20 cellular contexts compared by ENCODE assay signal in the genomic region with DNA sequence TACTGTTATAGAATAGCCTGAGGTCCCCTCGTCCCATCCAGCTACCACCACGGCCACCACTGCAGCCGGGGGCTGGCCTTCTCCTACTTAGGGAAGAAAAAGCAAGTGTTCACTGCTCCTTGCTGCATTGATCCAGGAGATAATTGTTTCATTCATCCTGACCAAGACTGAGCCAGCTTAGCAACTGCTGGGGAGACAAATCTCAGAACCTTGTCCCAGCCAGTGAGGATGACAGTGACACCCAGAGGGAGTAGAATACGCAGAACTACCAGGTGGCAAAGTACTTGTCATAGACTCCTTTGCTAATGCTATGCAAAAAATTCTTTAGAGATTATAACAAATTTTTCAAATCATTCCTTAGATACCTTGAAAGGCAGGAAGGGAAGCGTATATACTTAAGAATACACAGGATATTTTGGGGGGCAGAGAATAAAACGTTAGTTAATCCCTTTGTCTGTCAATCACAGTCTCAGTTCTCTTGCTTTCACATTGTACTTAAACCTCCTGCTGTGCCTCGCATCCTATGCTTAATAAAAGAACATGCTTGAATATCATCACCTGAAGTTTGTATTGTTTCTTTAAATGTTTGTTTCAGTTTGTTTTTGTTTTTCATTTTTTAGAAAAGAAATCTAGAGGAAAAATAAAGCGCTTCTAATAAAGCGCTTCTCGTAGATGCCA.
"Had no signal": no experiment of that assay in that cellular context is flagged by ENCODE, and none has a peak within 500 bp of the region (broad histone marks: within the 10 kb centered on the region; RNA-seq: fewer than 3 reads in every experiment).

No MANE protein-coding gene starts in this region.

- H3K4me3 ChIP-seq: esophagus squamous epithelium, right atrium auricular region, tibial artery had no signal

- H3K27me3 Mint-ChIP-seq: activated CD4-positive, alpha-beta T cell treated with anti-CD3 and anti-CD28 coated beads, Interleukin-2, amount 10 ng/mL, durations not matched to agents 7 days and 5 days; dendritic cell treated with granulocyte-macrophage colony-stimulating factor and Interleukin-4, amounts not matched to agents 40 ng/mL and 50 ng/mL, for 4 days; natural killer cell treated with Interleukin-12 subunit alpha and Interleukin-12 subunit beta and Interleukin-15 and Interleukin-18, amount 100 ng/mL, for 72 hours; T-cell had no signal

- H3K4me3 Mint-ChIP-seq: activated CD4-positive, alpha-beta T cell treated with anti-CD3 and anti-CD28 coated beads, Interleukin-2, amount 10 ng/mL, durations not matched to agents 7 days and 5 days; activated CD8-positive, alpha-beta T cell treated with anti-CD3 and anti-CD28 coated beads, Interleukin-2, amount 10 ng/mL, durations not matched to agents 7 days and 5 days; dendritic cell treated with granulocyte-macrophage colony-stimulating factor and Interleukin-4, amounts not matched to agents 40 ng/mL and 50 ng/mL, for 4 days; natural killer cell treated with Interleukin-12 subunit alpha and Interleukin-12 subunit beta and Interleukin-15 and Interleukin-18, amount 100 ng/mL, for 72 hours; T-cell had no signal

- H3K9me3 ChIP-seq: esophagus squamous epithelium had no signal

- ATAC-seq: activated CD8-positive, alpha-beta T cell treated with anti-CD3 and anti-CD28 coated beads, Interleukin-2, amount 10 ng/mL, durations not matched to agents 7 days and 5 days; left cardiac atrium; stimulated activated naive CD8-positive, alpha-beta T cell treated with anti-CD3 and anti-CD28 coated beads, Interleukin-15, Interleukin-2, amounts not matched to agents 100 U/mL and 50 U/mL, for 24 hours; T-cell had no signal

- H3K27me3 ChIP-seq: esophagus squamous epithelium, right atrium auricular region, tibial artery had no signal

- H3K36me3 Mint-ChIP-seq: natural killer cell treated with Interleukin-12 subunit alpha and Interleukin-12 subunit beta and Interleukin-15 and Interleukin-18, amount 100 ng/mL, for 72 hours had no signal

- H3K27ac ChIP-seq: esophagus squamous epithelium, right atrium auricular region, tibial artery had no signal

- H3K27ac Mint-ChIP-seq: activated CD4-positive, alpha-beta T cell treated with anti-CD3 and anti-CD28 coated beads, Interleukin-2, amount 10 ng/mL, durations not matched to agents 7 days and 5 days; activated CD8-positive, alpha-beta T cell treated with anti-CD3 and anti-CD28 coated beads, Interleukin-2, amount 10 ng/mL, durations not matched to agents 7 days and 5 days; dendritic cell treated with granulocyte-macrophage colony-stimulating factor and Interleukin-4, amounts not matched to agents 40 ng/mL and 50 ng/mL, for 4 days; natural killer cell treated with Interleukin-12 subunit alpha and Interleukin-12 subunit beta and Interleukin-15 and Interleukin-18, amount 100 ng/mL, for 72 hours; T-cell had no signal

- H3K36me3 ChIP-seq: esophagus squamous epithelium, right atrium auricular region, tibial artery had no signal

- DNase-seq: activated CD4-positive, alpha-beta T cell treated with anti-CD3 and anti-CD28 coated beads, Interleukin-2, amount 10 ng/mL, durations not matched to agents 7 days and 5 days; activated CD8-positive, alpha-beta memory T cell treated with anti-CD3 and anti-CD28 coated beads, Interleukin-2, amount 50 U/mL, for 4 hours; activated CD8-positive, alpha-beta T cell treated with anti-CD3 and anti-CD28 coated beads, Interleukin-2, amount 10 ng/mL, durations not matched to agents 7 days and 5 days; activated effector memory CD4-positive, alpha-beta T cell treated with Interleukin-2 at 50 U/mL for 16 hours; activated naive CD4-positive, alpha-beta T cell treated with anti-CD3 and anti-CD28 coated beads, Interleukin-2, amount 50 U/mL, for 16 hours; activated T-cell treated with anti-CD3 and anti-CD28 coated beads, Interleukin-2, amount 50 U/mL, for 48 hours; aorta; effector CD8-positive, alpha-beta T cell; esophagus squamous epithelium; left cardiac atrium; occipital lobe; stimulated activated CD4-positive, alpha-beta T cell treated with anti-CD3 and anti-CD28 coated beads, Interleukin-12 subunit alpha, Interleukin-12 subunit beta, amount 100 ng/mL, for 4 hours; stimulated activated CD4-positive, alpha-beta T cell treated with anti-CD3 and anti-CD28 coated beads, Interleukin-2, amount 100 ng/mL, for 24 hours; stimulated activated naive CD8-positive, alpha-beta T cell treated with anti-CD3 and anti-CD28 coated beads, Interleukin-15, Interleukin-2, amounts not matched to agents 100 U/mL and 50 U/mL, for 24 hours; T-cell; T-helper 9 cell; tibial artery had no signal

- H3K4me1 ChIP-seq: esophagus squamous epithelium, right atrium auricular region, tibial artery had no signal
